Comparison of ENCODE assay signal across 30 cellular contexts in the genomic region with DNA sequence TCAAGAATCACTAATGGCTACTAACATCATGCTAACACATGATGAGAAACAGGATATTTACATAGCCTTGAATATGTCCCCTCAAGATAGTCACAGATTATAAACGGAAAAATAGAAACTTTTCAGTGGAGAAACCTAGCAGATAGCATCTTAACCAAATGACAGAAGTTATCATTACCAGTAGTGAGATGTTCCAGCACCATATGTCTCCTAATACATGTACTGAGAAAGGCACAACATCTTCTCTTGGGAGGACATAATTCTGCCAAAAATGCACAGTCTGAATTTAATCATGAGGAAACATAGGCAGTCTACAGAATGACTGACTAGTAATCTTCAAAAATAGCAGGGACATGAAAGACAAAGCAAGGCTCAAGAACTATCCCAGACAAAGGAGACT.
"Had no signal": no experiment of that assay in that cellular context is flagged by ENCODE, and none has a peak within 500 bp of the region (broad histone marks: within the 10 kb centered on the region; RNA-seq: fewer than 3 reads in every experiment).

No MANE protein-coding gene starts in this region.

- H3K27ac ChIP-seq: ascending aorta, brain microvascular endothelial cell, esophagus muscularis mucosa, foreskin keratinocyte, gastrocnemius medialis, heart left ventricle, WERI-Rb-1 had no signal

- H3K4me3 ChIP-seq: ascending aorta, esophagus muscularis mucosa, gastrocnemius medialis, heart left ventricle had no signal

- ATAC-seq: activated CD4-positive, CD25-positive, alpha-beta regulatory T cell treated with anti-CD3 and anti-CD28 coated beads, Interleukin-2, amount 50 U/mL, for 24 hours; activated CD8-positive, alpha-beta T cell treated with anti-CD3 and anti-CD28 coated beads for 36 hours; activated naive CD4-positive, alpha-beta T cell treated with anti-CD3 and anti-CD28 coated beads, Interleukin-2, amount 50 U/mL, for 72 hours; activated T-cell treated with anti-CD3 and anti-CD28 coated beads, Interleukin-2, amount 50 U/mL, for 4 hours; activated T-helper 17 cell treated with anti-CD3 and anti-CD28 coated beads, Interleukin-2, amount 50 U/mL, for 72 hours; effector memory CD8-positive, alpha-beta T cell; foreskin keratinocyte; gastrocnemius medialis; heart left ventricle; T-helper 17 cell had no signal

- DNase-seq: activated B cell treated with CpG ODN at 0.5 μM for 24 hours; activated CD4-positive, alpha-beta T cell treated with anti-CD3 and anti-CD28 coated beads for 48 hours; activated CD4-positive, alpha-beta T cell treated with anti-CD3 and anti-CD28 coated beads, Interleukin-2, amount 50 U/mL, for 1 hour; activated CD4-positive, alpha-beta T cell treated with anti-CD3 and anti-CD28 coated beads, Interleukin-2, amount 50 U/mL, for 48 hours; activated CD8-positive, alpha-beta memory T cell treated with anti-CD3 and anti-CD28 coated beads for 24 hours; activated CD8-positive, alpha-beta T cell treated with anti-CD3 and anti-CD28 coated beads for 36 hours; activated gamma-delta T cell; activated naive CD4-positive, alpha-beta T cell; activated naive CD4-positive, alpha-beta T cell treated with anti-CD3 and anti-CD28 coated beads, Interleukin-2, amount 10 ng/mL, durations not matched to agents 7 days and 5 days; activated naive CD8-positive, alpha-beta T cell treated with anti-CD3 and anti-CD28 coated beads, Interleukin-2, amount 10 ng/mL, durations not matched to agents 7 days and 5 days; activated T-cell treated with anti-CD3 and anti-CD28 coated beads, Interleukin-2, amount 50 U/mL, for 4 hours; brain microvascular endothelial cell; cortex of kidney; dermis blood vessel endothelial cell; effector CD4-positive, alpha-beta T cell; effector memory CD8-positive, alpha-beta T cell; erythroblast; foreskin keratinocyte; gastrocnemius medialis; glutamatergic neuron; heart left ventricle; T-helper 17 cell; T1000; WERI-Rb-1 had no signal

- H3K9me3 ChIP-seq: ascending aorta, esophagus muscularis mucosa, gastrocnemius medialis, heart left ventricle had no signal

- H3K36me3 ChIP-seq: ascending aorta, brain microvascular endothelial cell, esophagus muscularis mucosa, gastrocnemius medialis, heart left ventricle, WERI-Rb-1 had no signal

- H3K4me1 ChIP-seq: foreskin keratinocyte, gastrocnemius medialis had no signal

- H3K27me3 ChIP-seq: ascending aorta, brain microvascular endothelial cell, esophagus muscularis mucosa, foreskin keratinocyte, gastrocnemius medialis, heart left ventricle had no signal

- FAIRE-seq: bronchial epithelial cell had no signal
